1 cellular context compared by ENCODE assay signal in the genomic region with DNA sequence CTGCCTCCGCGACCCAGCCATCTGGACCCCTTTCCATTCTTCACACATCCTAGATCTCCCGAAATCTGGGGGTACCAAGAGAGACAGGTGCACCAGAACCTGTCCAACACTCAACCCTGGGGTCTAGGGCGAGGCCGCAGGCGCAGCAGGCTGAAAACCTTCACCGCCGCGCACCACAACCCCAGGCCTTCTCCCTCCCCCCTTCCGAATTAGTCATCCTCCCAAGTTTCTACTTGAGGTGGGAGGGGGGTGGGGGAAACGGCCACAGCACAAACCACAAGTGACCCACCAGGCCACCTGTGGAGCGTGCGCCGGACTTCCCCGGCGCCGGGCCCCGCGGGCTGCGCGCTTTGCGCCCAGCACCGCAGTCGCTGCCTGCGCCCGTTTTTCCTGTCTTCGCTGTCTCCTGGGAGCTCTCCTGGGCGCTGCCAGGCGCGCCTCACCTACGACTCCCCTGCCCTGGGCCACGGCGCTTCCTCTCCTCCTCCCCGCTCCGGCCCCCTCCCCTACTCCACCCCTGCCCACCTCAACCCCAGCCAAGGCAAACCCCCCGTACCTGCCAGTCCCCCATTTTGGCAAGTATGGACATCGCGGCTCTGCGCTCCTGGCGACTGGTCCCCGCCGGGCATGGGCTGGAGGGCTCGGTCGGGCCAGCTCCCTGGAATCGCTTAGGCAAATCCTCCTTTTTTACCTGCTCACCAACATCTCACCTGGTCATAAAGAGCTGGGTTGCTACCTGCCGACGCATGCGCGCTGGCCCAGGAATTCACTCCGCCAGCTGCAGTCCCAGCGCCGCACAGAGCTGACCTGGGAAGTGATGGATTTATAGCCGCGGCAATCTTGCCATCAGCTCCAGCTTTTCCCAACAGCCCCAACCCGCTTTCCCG.
TF ChIP-seq lines count a peak whose summit lies in the region.

No MANE protein-coding gene starts in this region.

TF ChIP-seq in endothelial cell of umbilical vein, 7 proteins besides CTCF, POLR2A, EP300 and RAD21:
- TF ChIP-seq MYC (IDR thresholded peaks at IDR 0.05; ENCODE audit: low read depth, low read length) (no peak), EZH2 (IDR thresholded peaks at IDR 0.05; ENCODE audit: borderline replicate concordance, low read depth, low read length, severe bottlenecking) (peak; percentile 85)
